Comparison of ENCODE assay signal across 13 cellular contexts in the genomic region with DNA sequence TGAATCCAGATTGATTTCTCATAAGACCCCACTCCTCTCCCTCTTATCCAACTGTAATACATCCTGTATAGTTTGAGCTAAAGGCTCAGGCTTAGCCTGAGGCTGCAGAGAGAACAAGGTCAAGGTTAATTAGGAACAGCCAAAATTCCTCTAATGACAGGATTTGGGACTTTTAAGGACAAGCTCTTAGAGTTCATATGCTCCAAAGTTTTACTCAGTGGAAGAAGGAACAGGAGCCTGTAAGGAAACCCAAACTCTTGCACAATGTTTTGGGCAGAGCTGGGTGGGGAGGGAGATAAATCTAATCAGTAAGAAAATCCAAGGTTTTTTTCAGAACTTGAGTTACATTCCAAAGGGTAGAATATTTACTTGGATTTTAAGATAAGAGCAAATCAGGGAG.
"Had no signal": no experiment of that assay in that cellular context is flagged by ENCODE, and none has a peak within 500 bp of the region (broad histone marks: within the 10 kb centered on the region; RNA-seq: fewer than 3 reads in every experiment).

No MANE protein-coding gene starts in this region.

- DNase-seq: activated CD4-positive, alpha-beta T cell treated with anti-CD3 and anti-CD28 coated beads, Interleukin-2, amount 50 U/mL, for 1 hour; activated CD8-positive, alpha-beta memory T cell treated with anti-CD3 and anti-CD28 coated beads for 24 hours; activated gamma-delta T cell treated with Interleukin-2 at 50 U/mL for 16 hours; cerebellar nuclear complex; gastrocnemius medialis; heart right ventricle; left colon; naive thymus-derived CD4-positive, alpha-beta T cell; stimulated activated CD4-positive, alpha-beta T cell treated with anti-CD3 and anti-CD28 coated beads, Interleukin-2, amount 100 ng/mL, for 48 hours; tibial artery; uterus had no signal

- ATAC-seq: gastrocnemius medialis; left colon; naive thymus-derived CD4-positive, alpha-beta T cell; stimulated activated memory B cell treated with anti-CD40 and anti-IgM and Interleukin-4, amounts not matched to agents 10 μg/mL and 1 μg/mL and 100 μg/mL, for 72 hours had no signal

- H3K36me3 ChIP-seq: gastrocnemius medialis, heart right ventricle, neutrophil, tibial artery, uterus had no signal

- H3K27me3 ChIP-seq: gastrocnemius medialis, heart right ventricle, neutrophil, tibial artery, uterus had no signal

- H3K4me1 ChIP-seq: gastrocnemius medialis, uterus had no signal

- H3K4me3 ChIP-seq: gastrocnemius medialis, heart right ventricle, tibial artery, uterus had no signal

- H3K27ac ChIP-seq: gastrocnemius medialis, heart right ventricle, neutrophil, tibial artery, uterus had no signal

- H3K9me3 ChIP-seq: gastrocnemius medialis, heart right ventricle, neutrophil, tibial artery, uterus had no signal
